Comparison of ENCODE assay signal across 7 cellular contexts in the genomic region with DNA sequence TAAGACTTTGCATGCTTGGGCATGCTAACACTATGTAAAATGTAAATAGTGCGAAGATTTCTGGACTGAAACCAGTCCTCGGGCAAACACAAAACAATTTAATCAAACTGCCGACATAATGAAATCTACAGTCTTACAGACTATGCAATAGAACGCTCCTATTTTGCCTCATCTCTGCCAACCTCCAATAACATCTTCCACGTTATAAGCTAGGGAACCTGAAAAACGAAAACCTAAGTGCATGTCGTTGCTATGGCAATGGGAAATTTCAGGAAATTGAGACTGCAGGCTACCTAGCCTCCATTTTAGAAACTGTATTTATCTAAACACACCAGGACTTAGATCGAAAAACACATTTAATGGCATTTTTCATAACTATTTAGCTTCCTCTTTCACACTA. TPM values are rescaled to one million over a fixed set of nuclear protein-coding genes. Genes with fewer than 3 reads are reported as not detected.
A peak's percentile ranks its signal among the peaks of the same experiment; 100 is the strongest.
DNase-seq lines count a peak whose midpoint lies in the region; ATAC-seq and TF ChIP-seq lines count a peak whose summit lies in the region.

No MANE protein-coding gene starts in this region.

- H3K4me3 ChIP-seq in GM08714 (ENCODE audit: low read length): peak overlapping the region; percentile 91

- peaks cover 48% of the 10 kb centered on the region for H3K4me1 Mint-ChIP-seq in activated naive CD8-positive, alpha-beta T cell treated with anti-CD3 and anti-CD28 coated beads for 36 hours
- peaks cover 53 to 72% of the 10 kb centered on the region in 2 donors for H3K4me1 Mint-ChIP-seq in immature natural killer cell
- peaks cover 24 to 60% of the 10 kb centered on the region in 2 donors for H3K4me1 Mint-ChIP-seq in stimulated activated naive B cell treated with anti-CD40 and anti-IgM and Interleukin-4, amounts not matched to agents 10 μg/mL and 1 μg/mL and 100 μg/mL, for 72 hours

- no peaks in the 10 kb centered on the region for H3K9me3 Mint-ChIP-seq in activated naive CD8-positive, alpha-beta T cell treated with anti-CD3 and anti-CD28 coated beads for 36 hours
- no peaks in the 10 kb centered on the region for H3K9me3 Mint-ChIP-seq in immature natural killer cell
- H3K9me3 Mint-ChIP-seq in stimulated activated naive B cell treated with anti-CD40 and anti-IgM and Interleukin-4, amounts not matched to agents 10 μg/mL and 1 μg/mL and 100 μg/mL, for 72 hours: no peaks in the 10 kb centered on the region

- no peak for ATAC-seq in stimulated activated naive B cell treated with anti-CD40 and anti-IgM and Interleukin-4, amounts not matched to agents 10 μg/mL and 1 μg/mL and 100 μg/mL, for 72 hours (replicated peaks)
- no peak for ATAC-seq in HG02970 (IDR thresholded peaks at IDR 0.05; ENCODE audit: low FRiP score, unreplicated experiment)

- TF ChIP-seq CTCF in GM20000 (IDR thresholded peaks at IDR 0.05; ENCODE audit: extremely low read depth, missing control alignments): no peak

- H3K27ac Mint-ChIP-seq in activated naive CD8-positive, alpha-beta T cell treated with anti-CD3 and anti-CD28 coated beads for 36 hours: peak overlapping the region; percentile 99
- peak overlapping the region in 5 of 6 donors; percentile 58 to 99 (median 96) for H3K27ac Mint-ChIP-seq in immature natural killer cell
- H3K27ac Mint-ChIP-seq in stimulated activated naive B cell treated with anti-CD40 and anti-IgM and Interleukin-4, amounts not matched to agents 10 μg/mL and 1 μg/mL and 100 μg/mL, for 72 hours: peak overlapping the region; percentile 99

- H3K36me3 Mint-ChIP-seq in activated naive CD8-positive, alpha-beta T cell treated with anti-CD3 and anti-CD28 coated beads for 36 hours: peaks cover 50% of the 10 kb centered on the region
- peaks cover 0 to 3% (median 0%) of the 10 kb centered on the region in 3 donors for H3K36me3 Mint-ChIP-seq in immature natural killer cell
- peaks cover 20 to 35% of the 10 kb centered on the region in 2 donors for H3K36me3 Mint-ChIP-seq in stimulated activated naive B cell treated with anti-CD40 and anti-IgM and Interleukin-4, amounts not matched to agents 10 μg/mL and 1 μg/mL and 100 μg/mL, for 72 hours

- peak overlapping the region; percentile 98 for H3K4me3 Mint-ChIP-seq in activated naive CD8-positive, alpha-beta T cell treated with anti-CD3 and anti-CD28 coated beads for 36 hours
- H3K4me3 Mint-ChIP-seq in immature natural killer cell: peak overlapping the region; percentile 98 to 100 (median 99)
- peak overlapping the region; percentile 96 to 98 for H3K4me3 Mint-ChIP-seq in stimulated activated naive B cell treated with anti-CD40 and anti-IgM and Interleukin-4, amounts not matched to agents 10 μg/mL and 1 μg/mL and 100 μg/mL, for 72 hours

- DNase-seq in NCI-H1105 treated with DMSO at 0.1 percent for 48 hours (lab: John Stamatoyannopoulos, UW): peak; percentile 54
- no peak for DNase-seq in activated naive CD8-positive, alpha-beta T cell treated with anti-CD3 and anti-CD28 coated beads for 36 hours
- no peak for DNase-seq in immature natural killer cell
- DNase-seq in stimulated activated naive B cell treated with anti-CD40 and anti-IgM and Interleukin-4, amounts not matched to agents 10 μg/mL and 1 μg/mL and 100 μg/mL, for 72 hours: no peak
- no peak for DNase-seq in GM20000 (ENCODE audit: low spot score)

- no peaks in the 10 kb centered on the region for H3K27me3 Mint-ChIP-seq in activated naive CD8-positive, alpha-beta T cell treated with anti-CD3 and anti-CD28 coated beads for 36 hours
- H3K27me3 Mint-ChIP-seq in immature natural killer cell (ENCODE audit: low read depth in 3 of 3): peaks cover 0 to 6% (median 4%) of the 10 kb centered on the region in 3 donors
- no peaks in the 10 kb centered on the region for H3K27me3 Mint-ChIP-seq in stimulated activated naive B cell treated with anti-CD40 and anti-IgM and Interleukin-4, amounts not matched to agents 10 μg/mL and 1 μg/mL and 100 μg/mL, for 72 hours

RNA-seq across cellular contexts. Expression of a gene that starts 1.1 kb away (rescaled TPM):
- 10 to 100 TPM; 38.7 to 45.1 TPM for total RNA-seq in activated naive CD8-positive, alpha-beta T cell treated with anti-CD3 and anti-CD28 coated beads for 36 hours
- 10 to 100 TPM in 1 of 3 donors, 1 to 10 TPM in 2; 9.2 to 10.3 (median 9.6) TPM for polyA plus RNA-seq in immature natural killer cell
